Comparison of ENCODE assay signal across 10 cellular contexts in genomic region chr9:86795861-86796497, GRCh38.
A peak's percentile ranks its signal among the peaks of the same experiment; 100 is the strongest.
DNase-seq lines count a peak whose midpoint lies in the region; TF ChIP-seq lines count a peak whose summit lies in the region.
"Had no signal": no experiment of that assay in that cellular context is flagged by ENCODE, and none has a peak within 500 bp of the region (broad histone marks: within the 10 kb centered on the region; RNA-seq: fewer than 3 reads in every experiment).

No MANE protein-coding gene starts in this region.

- peaks cover 31% of the 10 kb centered on the region for H3K4me1 ChIP-seq in smooth muscle cell (ENCODE audit: low read depth)

- H3F3A ChIP-seq in smooth muscle cell (ENCODE audit: low read depth), result peaks cover 18% of the 10 kb centered on the region

- peak overlapping the region; percentile 71 for H3K27ac ChIP-seq in smooth muscle cell (ENCODE audit: low read depth)

- DNase-seq in GM03348 (ENCODE audit: low spot score), result peak; percentile 84
- DNase-seq in cardiac fibroblast (ENCODE audit: low read depth in 2 of 2), result peak; percentile 18 to 98
- DNase-seq in iPS-NIHi11 (ENCODE audit: low spot score), result peak; percentile 31
- DNase-seq in smooth muscle cell (lab: John Stamatoyannopoulos, UW; ENCODE audit: unreplicated experiment), result no peak
- no peak for DNase-seq in GDM1 (lab: John Stamatoyannopoulos, UW)
- DNase-seq in activated T-cell treated with anti-CD3 and anti-CD28 coated beads, Interleukin-2, amount 50 U/mL, for 1 hour, result no peak
- no peak for DNase-seq in NCI-H69 (lab: John Stamatoyannopoulos, UW)
- no peak for DNase-seq in NCI-H1694 treated with DMSO at 0.1 percent for 48 hours (lab: John Stamatoyannopoulos, UW)
- DNase-seq: NCI-H1694, nucleus accumbens had no signal

- no peak overlapping the region for H3K4me3 ChIP-seq in cardiac fibroblast (replicated peaks in 1 of 2; ENCODE audit: low read depth in 2 of 2, low read length in 2 of 2)
- no peak overlapping the region for H3K4me3 ChIP-seq in smooth muscle cell

- H2AFZ ChIP-seq in smooth muscle cell (ENCODE audit: low read depth), result peak overlapping the region; percentile 31

- TF ChIP-seq CTCF in cardiac fibroblast (IDR thresholded peaks at IDR 0.05; ENCODE audit: low read depth, low read length), result peak; percentile 14
- no peak for TF ChIP-seq CTCF in smooth muscle cell (IDR thresholded peaks at IDR 0.05; ENCODE audit: borderline replicate concordance, insufficient read depth, poor library complexity, severe bottlenecking)

- H3K27me3 ChIP-seq in smooth muscle cell (ENCODE audit: low read depth), result no peaks in the 10 kb centered on the region

- 27% methylated on average over 8 of the region's 8 CpGs for WGBS in smooth muscle cell (ENCODE audit: low lambda C conversion rate)

- no peaks in the 10 kb centered on the region for H4K20me1 ChIP-seq in smooth muscle cell (ENCODE audit: low read depth)

- H3K36me3 ChIP-seq in smooth muscle cell (ENCODE audit: low read depth), result no peaks in the 10 kb centered on the region

- H3K4me2 ChIP-seq in smooth muscle cell, result peak overlapping the region; percentile 75

- H3K9ac ChIP-seq in smooth muscle cell (ENCODE audit: low read depth), result no peak overlapping the region

- H3K79me2 ChIP-seq in smooth muscle cell (ENCODE audit: low read depth), result no peaks in the 10 kb centered on the region

- no peaks in the 10 kb centered on the region for H3K9me3 ChIP-seq in smooth muscle cell (replicated peaks; ENCODE audit: low read depth)

Comparison
In these comparisons a context has a peak if more than half of its experiments do, and no peak if none do; other contexts are left out.
1. DNase-seq: peak in GM03348 (single experiment), cardiac fibroblast (2 of 2) and iPS-NIHi11 (single experiment); none in smooth muscle cell (single experiment), GDM1 (single experiment), activated T-cell treated with anti-CD3 and anti-CD28 coated beads, Interleukin-2, amount 50 U/mL, for 1 hour (single experiment), NCI-H69 (single experiment) and NCI-H1694 treated with DMSO at 0.1 percent for 48 hours (single experiment).